Comparison of ENCODE assay signal across 27 cellular contexts in genomic region chr10:96452494-96452893, GRCh38.
"Had no signal": no experiment of that assay in that cellular context is flagged by ENCODE, and none has a peak within 500 bp of the region (broad histone marks: within the 10 kb centered on the region; RNA-seq: fewer than 3 reads in every experiment).

No MANE protein-coding gene starts in this region.

- H3K27me3 ChIP-seq: ascending aorta, dorsolateral prefrontal cortex had no signal

- ATAC-seq: activated CD4-positive, alpha-beta T cell treated with anti-CD3 and anti-CD28 coated beads for 36 hours; activated CD8-positive, alpha-beta memory T cell treated with anti-CD3 and anti-CD28 coated beads, Interleukin-2, amount 10 ng/mL, durations not matched to agents 7 days and 5 days; activated CD8-positive, alpha-beta T cell treated with anti-CD3 and anti-CD28 coated beads, Interleukin-2, amount 10 ng/mL, durations not matched to agents 7 days and 5 days; activated naive CD4-positive, alpha-beta T cell treated with anti-CD3 and anti-CD28 coated beads, Interleukin-2, amount 50 U/mL, for 72 hours; gastroesophageal sphincter; T-helper 17 cell had no signal

- DNase-seq: activated CD4-positive, alpha-beta memory T cell treated with anti-CD3 and anti-CD28 coated beads for 36 hours; activated CD4-positive, alpha-beta T cell treated with anti-CD3 and anti-CD28 coated beads for 36 hours; activated CD4-positive, alpha-beta T cell treated with anti-CD3 and anti-CD28 coated beads, Interleukin-2, amount 10 ng/mL, durations not matched to agents 24 days and 14 days; activated CD4-positive, CD25-positive, alpha-beta regulatory T cell; activated CD4-positive, CD25-positive, alpha-beta regulatory T cell treated with anti-CD3 and anti-CD28 coated beads, Interleukin-2, amount 50 U/mL, for 72 hours; activated CD8-positive, alpha-beta memory T cell treated with anti-CD3 and anti-CD28 coated beads, Interleukin-2, amount 50 U/mL, for 4 hours; activated CD8-positive, alpha-beta T cell treated with anti-CD3 and anti-CD28 coated beads, Interleukin-2, amount 10 ng/mL, durations not matched to agents 7 days and 5 days; activated effector memory CD4-positive, alpha-beta T cell treated with anti-CD3 and anti-CD28 coated beads, Interleukin-2, amount 50 U/mL, for 16 hours; activated naive CD4-positive, alpha-beta T cell; activated naive CD4-positive, alpha-beta T cell treated with anti-CD3 and anti-CD28 coated beads, Interleukin-2, amount 10 ng/mL, durations not matched to agents 7 days and 5 days; activated naive CD8-positive, alpha-beta T cell treated with anti-CD3 and anti-CD28 coated beads, Interleukin-2, amount 10 ng/mL, durations not matched to agents 7 days and 5 days; activated T-cell treated with anti-CD3 and anti-CD28 coated beads, Interleukin-2, amount 50 U/mL, for 1 hour; activated T-cell treated with anti-CD3 and anti-CD28 coated beads, Interleukin-2, amount 50 U/mL, for 48 hours; dorsolateral prefrontal cortex; effector memory CD4-positive, alpha-beta T cell; endodermal cell; esophagus squamous epithelium; foreskin melanocyte; T-helper 1 cell; T-helper 17 cell; T1000; WERI-Rb-1 had no signal

- H3K4me1 ChIP-seq: ascending aorta, esophagus squamous epithelium had no signal

- H3K27ac ChIP-seq: ascending aorta, coronary artery, dorsolateral prefrontal cortex, esophagus squamous epithelium, gastroesophageal sphincter, WERI-Rb-1 had no signal

- H3K9me3 ChIP-seq: ascending aorta, esophagus squamous epithelium, gastroesophageal sphincter had no signal

- H3K36me3 ChIP-seq: ascending aorta, esophagus squamous epithelium, gastroesophageal sphincter, WERI-Rb-1 had no signal

- H3K4me3 ChIP-seq: ascending aorta, coronary artery, dorsolateral prefrontal cortex, esophagus squamous epithelium, gastroesophageal sphincter had no signal
